Comparison of ENCODE assay signal across 1 cellular context in the genomic region with DNA sequence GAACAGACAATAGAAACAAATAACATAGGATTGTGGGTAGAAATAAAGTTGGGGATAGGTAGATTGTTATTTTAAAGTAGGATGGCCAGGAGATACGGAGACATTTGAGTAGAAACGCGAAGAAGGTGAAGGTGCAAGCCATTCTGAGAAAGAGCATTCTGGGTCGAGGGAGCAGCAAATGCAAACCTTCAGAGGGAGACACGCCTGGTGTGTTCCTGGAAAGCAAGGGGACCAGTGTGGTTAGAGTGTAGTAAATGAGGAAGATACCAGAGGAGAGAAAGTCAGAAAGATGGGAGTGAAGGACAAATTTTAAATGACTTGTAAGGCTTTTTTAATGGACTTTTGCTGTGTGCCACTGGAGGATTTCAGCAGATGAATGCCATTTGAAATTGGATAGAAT.
TF ChIP-seq lines count a peak whose summit lies in the region.

No MANE protein-coding gene starts in this region.

TF ChIP-seq in HepG2, 621 proteins besides CTCF, POLR2A, EP300 and RAD21 (continued from another document):
- TF ChIP-seq, protein P1, sequence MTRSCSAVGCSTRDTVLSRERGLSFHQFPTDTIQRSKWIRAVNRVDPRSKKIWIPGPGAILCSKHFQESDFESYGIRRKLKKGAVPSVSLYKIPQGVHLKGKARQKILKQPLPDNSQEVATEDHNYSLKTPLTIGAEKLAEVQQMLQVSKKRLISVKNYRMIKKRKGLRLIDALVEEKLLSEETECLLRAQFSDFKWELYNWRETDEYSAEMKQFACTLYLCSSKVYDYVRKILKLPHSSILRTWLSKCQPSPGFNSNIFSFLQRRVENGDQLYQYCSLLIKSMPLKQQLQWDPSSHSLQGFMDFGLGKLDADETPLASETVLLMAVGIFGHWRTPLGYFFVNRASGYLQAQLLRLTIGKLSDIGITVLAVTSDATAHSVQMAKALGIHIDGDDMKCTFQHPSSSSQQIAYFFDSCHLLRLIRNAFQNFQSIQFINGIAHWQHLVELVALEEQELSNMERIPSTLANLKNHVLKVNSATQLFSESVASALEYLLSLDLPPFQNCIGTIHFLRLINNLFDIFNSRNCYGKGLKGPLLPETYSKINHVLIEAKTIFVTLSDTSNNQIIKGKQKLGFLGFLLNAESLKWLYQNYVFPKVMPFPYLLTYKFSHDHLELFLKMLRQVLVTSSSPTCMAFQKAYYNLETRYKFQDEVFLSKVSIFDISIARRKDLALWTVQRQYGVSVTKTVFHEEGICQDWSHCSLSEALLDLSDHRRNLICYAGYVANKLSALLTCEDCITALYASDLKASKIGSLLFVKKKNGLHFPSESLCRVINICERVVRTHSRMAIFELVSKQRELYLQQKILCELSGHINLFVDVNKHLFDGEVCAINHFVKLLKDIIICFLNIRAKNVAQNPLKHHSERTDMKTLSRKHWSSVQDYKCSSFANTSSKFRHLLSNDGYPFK (CRISPR knock-in tag; IDR thresholded peaks at IDR 0.05; ENCODE audit: borderline replicate concordance) = no peak
- TF ChIP-seq RELA (CRISPR knock-in tag; IDR thresholded peaks at IDR 0.05) (no peak), BCL6 (CRISPR knock-in tag; IDR thresholded peaks at IDR 0.05) (peak; percentile 93), ZFYVE20 (CRISPR knock-in tag; IDR thresholded peaks at IDR 0.05; ENCODE audit: borderline replicate concordance, low read depth) (no peak), MAFF (IDR thresholded peaks at IDR 0.05; ENCODE audit: low read depth, low read length) (no peak), THYN1 (CRISPR knock-in tag; IDR thresholded peaks at IDR 0.05; ENCODE audit: borderline replicate concordance, low read depth) (no peak), RBFOX2 (IDR thresholded peaks at IDR 0.05; ENCODE audit: low read depth, low read length) (0 out of 2 replicates have a peak, but pooled peaks have one; percentile 6), ETV5 (CRISPR knock-in tag; IDR thresholded peaks at IDR 0.05; ENCODE audit: borderline replicate concordance) (no peak)
- TF ChIP-seq, protein P2, sequence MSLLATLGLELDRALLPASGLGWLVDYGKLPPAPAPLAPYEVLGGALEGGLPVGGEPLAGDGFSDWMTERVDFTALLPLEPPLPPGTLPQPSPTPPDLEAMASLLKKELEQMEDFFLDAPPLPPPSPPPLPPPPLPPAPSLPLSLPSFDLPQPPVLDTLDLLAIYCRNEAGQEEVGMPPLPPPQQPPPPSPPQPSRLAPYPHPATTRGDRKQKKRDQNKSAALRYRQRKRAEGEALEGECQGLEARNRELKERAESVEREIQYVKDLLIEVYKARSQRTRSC (CRISPR knock-in tag; IDR thresholded peaks at IDR 0.05; ENCODE audit: low read depth) = no peak
- TF ChIP-seq, protein P3, sequence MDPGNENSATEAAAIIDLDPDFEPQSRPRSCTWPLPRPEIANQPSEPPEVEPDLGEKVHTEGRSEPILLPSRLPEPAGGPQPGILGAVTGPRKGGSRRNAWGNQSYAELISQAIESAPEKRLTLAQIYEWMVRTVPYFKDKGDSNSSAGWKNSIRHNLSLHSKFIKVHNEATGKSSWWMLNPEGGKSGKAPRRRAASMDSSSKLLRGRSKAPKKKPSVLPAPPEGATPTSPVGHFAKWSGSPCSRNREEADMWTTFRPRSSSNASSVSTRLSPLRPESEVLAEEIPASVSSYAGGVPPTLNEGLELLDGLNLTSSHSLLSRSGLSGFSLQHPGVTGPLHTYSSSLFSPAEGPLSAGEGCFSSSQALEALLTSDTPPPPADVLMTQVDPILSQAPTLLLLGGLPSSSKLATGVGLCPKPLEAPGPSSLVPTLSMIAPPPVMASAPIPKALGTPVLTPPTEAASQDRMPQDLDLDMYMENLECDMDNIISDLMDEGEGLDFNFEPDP (CRISPR knock-in tag; conservative IDR thresholded peaks at IDR 0.05) = 0 out of 2 replicates have a peak, but pooled peaks have one; percentile 16
TF ChIP-seq in HepG2: peak in this region for 4.
